ENCODE assay signal across 21 cellular contexts in genomic region chr7:119572132-119572531, GRCh38.
DNase-seq lines count a peak whose midpoint lies in the region; ATAC-seq lines count a peak whose summit lies in the region.
"Had no signal": no experiment of that assay in that cellular context is flagged by ENCODE, and none has a peak within 500 bp of the region (broad histone marks: within the 10 kb centered on the region; RNA-seq: fewer than 3 reads in every experiment).

No MANE protein-coding gene starts in this region.

- DNase-seq in NCI-H748 (lab: John Stamatoyannopoulos, UW; ENCODE audit: unreplicated experiment) (peak; percentile 6), NCI-H748 treated with DMSO at 0.1 percent for 48 hours (lab: John Stamatoyannopoulos, UW) (no peak), RPMI7951 (ENCODE audit: low read depth) (peak; percentile 61), iPS-NIHi7 (ENCODE audit: extremely low spot score) (peak; percentile 11), NCI-H510A treated with DMSO at 0.1 percent for 48 hours (lab: John Stamatoyannopoulos, UW) (no peak)
- no peak for DNase-seq in stimulated activated effector memory CD8-positive, alpha-beta T cell treated with anti-CD3 and anti-CD28 coated beads, Interleukin-12 subunit alpha, Interleukin-12 subunit beta, amount 100 ng/mL, for 72 hours (ENCODE audit: low spot score in 2 of 2)
- no peak for DNase-seq in activated CD4-positive, CD25-positive, alpha-beta regulatory T cell treated with anti-CD3 and anti-CD28 coated beads, Interleukin-2, amount 50 U/mL, for 72 hours
- DNase-seq: activated CD4-positive, alpha-beta T cell treated with anti-CD3 and anti-CD28 coated beads, Interleukin-2, amount 50 U/mL, for 48 hours; activated naive CD4-positive, alpha-beta T cell treated with anti-CD3 and anti-CD28 coated beads, Interleukin-2, amount 50 U/mL, for 16 hours; activated T-cell treated with anti-CD3 and anti-CD28 coated beads, Interleukin-2, amount 50 U/mL, for 1 hour; colonic mucosa; DMS79; foreskin melanocyte; HCEC 1CT; naive thymus-derived CD8-positive, alpha-beta T cell; NCI-H1694; stimulated activated naive CD4-positive, alpha-beta T cell; SW 1271; trophoblast cell had no signal

- H3K27ac Mint-ChIP-seq in stimulated activated effector memory CD8-positive, alpha-beta T cell treated with anti-CD3 and anti-CD28 coated beads, Interleukin-12 subunit alpha, Interleukin-12 subunit beta, amount 100 ng/mL, for 72 hours = no peak overlapping the region
- H3K27ac Mint-ChIP-seq: CD14-positive monocyte; naive thymus-derived CD8-positive, alpha-beta T cell had no signal

- no peaks in the 10 kb centered on the region for H3K4me1 Mint-ChIP-seq in stimulated activated effector memory CD8-positive, alpha-beta T cell treated with anti-CD3 and anti-CD28 coated beads, Interleukin-12 subunit alpha, Interleukin-12 subunit beta, amount 100 ng/mL, for 72 hours
- H3K4me1 Mint-ChIP-seq: CD14-positive monocyte; naive thymus-derived CD8-positive, alpha-beta T cell had no signal

- peak; percentile 11 for ATAC-seq in stimulated activated effector memory CD8-positive, alpha-beta T cell treated with anti-CD3 and anti-CD28 coated beads, Interleukin-12 subunit alpha, Interleukin-12 subunit beta, amount 100 ng/mL, for 72 hours
- ATAC-seq in GM21423 (IDR thresholded peaks at IDR 0.05; ENCODE audit: unreplicated experiment) = no peak
- ATAC-seq: naive thymus-derived CD8-positive, alpha-beta T cell had no signal

- peaks cover 10% of the 10 kb centered on the region for H3K9me3 Mint-ChIP-seq in stimulated activated effector memory CD8-positive, alpha-beta T cell treated with anti-CD3 and anti-CD28 coated beads, Interleukin-12 subunit alpha, Interleukin-12 subunit beta, amount 100 ng/mL, for 72 hours

- H3K36me3 Mint-ChIP-seq in stimulated activated effector memory CD8-positive, alpha-beta T cell treated with anti-CD3 and anti-CD28 coated beads, Interleukin-12 subunit alpha, Interleukin-12 subunit beta, amount 100 ng/mL, for 72 hours = no peaks in the 10 kb centered on the region
- H3K36me3 Mint-ChIP-seq: CD14-positive monocyte; naive thymus-derived CD8-positive, alpha-beta T cell had no signal

- H3K4me3 Mint-ChIP-seq in stimulated activated effector memory CD8-positive, alpha-beta T cell treated with anti-CD3 and anti-CD28 coated beads, Interleukin-12 subunit alpha, Interleukin-12 subunit beta, amount 100 ng/mL, for 72 hours = no peak overlapping the region
- H3K4me3 Mint-ChIP-seq: CD14-positive monocyte; naive thymus-derived CD8-positive, alpha-beta T cell had no signal

Comparison
In these comparisons a context has a peak if more than half of its experiments do, and no peak if none do; other contexts are left out.
1. DNase-seq: peak in NCI-H748 (single experiment), RPMI7951 (single experiment) and iPS-NIHi7 (single experiment); none in NCI-H748 treated with DMSO at 0.1 percent for 48 hours (single experiment), stimulated activated effector memory CD8-positive, alpha-beta T cell treated with anti-CD3 and anti-CD28 coated beads, Interleukin-12 subunit alpha, Interleukin-12 subunit beta, amount 100 ng/mL, for 72 hours (0 of 2), NCI-H510A treated with DMSO at 0.1 percent for 48 hours (single experiment) and activated CD4-positive, CD25-positive, alpha-beta regulatory T cell treated with anti-CD3 and anti-CD28 coated beads, Interleukin-2, amount 50 U/mL, for 72 hours (single experiment).